16 cellular contexts compared by ENCODE assay signal in the genomic region with DNA sequence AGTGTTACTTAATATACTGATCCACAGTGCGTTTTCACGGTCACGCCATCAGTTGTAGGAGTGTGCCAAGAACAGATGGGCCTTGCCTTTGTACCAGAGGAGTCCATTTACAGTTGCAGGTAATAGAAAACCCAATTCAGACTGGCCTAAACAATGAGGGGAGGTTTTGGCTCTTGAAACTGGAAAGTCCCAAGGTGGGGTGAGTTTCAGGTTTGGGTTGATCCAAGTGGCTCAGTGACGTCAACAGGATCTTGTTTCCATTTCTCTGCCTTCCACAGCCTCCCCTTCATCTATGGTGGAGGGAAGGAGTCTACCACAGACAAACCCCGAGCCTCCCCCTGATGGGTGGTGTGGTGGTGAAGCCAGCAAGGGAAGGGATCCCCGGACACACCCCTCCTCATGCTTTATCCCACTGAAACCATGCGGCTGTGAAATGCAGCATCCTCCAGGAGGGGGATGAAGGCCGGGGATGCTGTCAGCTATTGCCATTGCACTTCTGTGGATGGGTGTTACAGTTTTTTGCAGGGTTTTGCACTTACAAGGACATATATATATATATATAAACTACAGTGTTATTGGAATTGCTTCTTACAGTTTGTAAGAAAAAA. TPM values are rescaled to one million over a fixed set of nuclear protein-coding genes. Genes with fewer than 3 reads are reported as not detected.
DNase-seq lines count a peak whose midpoint lies in the region; ATAC-seq, FAIRE-seq and TF ChIP-seq lines count a peak whose summit lies in the region.
"Had no signal": no experiment of that assay in that cellular context is flagged by ENCODE, and none has a peak within 500 bp of the region (broad histone marks: within the 10 kb centered on the region; RNA-seq: fewer than 3 reads in every experiment).

No MANE protein-coding gene starts in this region.

- H3K36me3 Mint-ChIP-seq in natural killer cell, result no peaks in the 10 kb centered on the region
- H3K36me3 Mint-ChIP-seq in natural killer cell treated with Interleukin-12 subunit alpha and Interleukin-12 subunit beta and Interleukin-15 and Interleukin-18, amount 100 ng/mL, for 72 hours, result no peaks in the 10 kb centered on the region
- H3K36me3 Mint-ChIP-seq in effector memory CD8-positive, alpha-beta T cell (ENCODE audit: insufficient read depth), result peaks cover 43% of the 10 kb centered on the region

- H3K4me3 Mint-ChIP-seq in natural killer cell, result no peak overlapping the region
- no peak overlapping the region for H3K4me3 Mint-ChIP-seq in natural killer cell treated with Interleukin-12 subunit alpha and Interleukin-12 subunit beta and Interleukin-15 and Interleukin-18, amount 100 ng/mL, for 72 hours
- no peak overlapping the region for H3K4me3 Mint-ChIP-seq in effector memory CD8-positive, alpha-beta T cell

- DNase-seq in natural killer cell (no peak), NCI-H2196 treated with DMSO at 0.1 percent for 48 hours (lab: John Stamatoyannopoulos, UW; ENCODE audit: unreplicated experiment) (peak; percentile 74), urothelium cell line (ENCODE audit: low spot score) (no peak), NCI-H510A treated with DMSO at 0.1 percent for 48 hours (lab: John Stamatoyannopoulos, UW) (no peak)
- DNase-seq in natural killer cell treated with Interleukin-12 subunit alpha and Interleukin-12 subunit beta and Interleukin-15 and Interleukin-18, amount 100 ng/mL, for 72 hours (ENCODE audit: low spot score), result no peak
- DNase-seq in effector memory CD8-positive, alpha-beta T cell, result no peak
- DNase-seq: BE2C, colonic mucosa, GDM1, NCI-H187, SIG-M5 had no signal

- intact Hi-C loops in natural killer cell (cut with micrococcal nuclease), result no loop called here

- no peak for FAIRE-seq in urothelium cell line (lab: Jason Lieb, UNC)
- FAIRE-seq: H54 had no signal

- H3K9me3 Mint-ChIP-seq in natural killer cell, result no peaks in the 10 kb centered on the region
- H3K9me3 Mint-ChIP-seq in natural killer cell treated with Interleukin-12 subunit alpha and Interleukin-12 subunit beta and Interleukin-15 and Interleukin-18, amount 100 ng/mL, for 72 hours, result no peaks in the 10 kb centered on the region
- H3K9me3 Mint-ChIP-seq in effector memory CD8-positive, alpha-beta T cell, result no peaks in the 10 kb centered on the region

- TF ChIP-seq CTCF in natural killer cell (IDR thresholded peaks at IDR 0.05), result no peak

- H3K27me3 Mint-ChIP-seq in natural killer cell (ENCODE audit: low read depth in 2 of 2), result no peaks in the 10 kb centered on the region
- H3K27me3 Mint-ChIP-seq in natural killer cell treated with Interleukin-12 subunit alpha and Interleukin-12 subunit beta and Interleukin-15 and Interleukin-18, amount 100 ng/mL, for 72 hours, result no peaks in the 10 kb centered on the region
- H3K27me3 Mint-ChIP-seq in effector memory CD8-positive, alpha-beta T cell, result no peaks in the 10 kb centered on the region

- peak overlapping the region; percentile 68 to 79 for H3K27ac Mint-ChIP-seq in natural killer cell
- H3K27ac Mint-ChIP-seq in natural killer cell treated with Interleukin-12 subunit alpha and Interleukin-12 subunit beta and Interleukin-15 and Interleukin-18, amount 100 ng/mL, for 72 hours, result peak overlapping the region in 1 of 2 donors; percentile 50
- H3K27ac Mint-ChIP-seq in effector memory CD8-positive, alpha-beta T cell, result peak overlapping the region; percentile 42 to 71

- ATAC-seq in natural killer cell (peak in 1 of 3 donors; percentile 11), GM18858 (IDR thresholded peaks at IDR 0.05; ENCODE audit: unreplicated experiment) (no peak), GM21528 (IDR thresholded peaks at IDR 0.05; ENCODE audit: low FRiP score, unreplicated experiment) (no peak)
- ATAC-seq in natural killer cell treated with Interleukin-12 subunit alpha and Interleukin-12 subunit beta and Interleukin-15 and Interleukin-18, amount 100 ng/mL, for 72 hours, result no peak
- ATAC-seq in effector memory CD8-positive, alpha-beta T cell (replicated peaks), result peak; percentile 33

- peaks cover 60% of the 10 kb centered on the region in 2 donors for H3K4me1 Mint-ChIP-seq in natural killer cell
- H3K4me1 Mint-ChIP-seq in natural killer cell treated with Interleukin-12 subunit alpha and Interleukin-12 subunit beta and Interleukin-15 and Interleukin-18, amount 100 ng/mL, for 72 hours (ENCODE audit: low read depth in 2 of 2), result peaks cover 25 to 44% of the 10 kb centered on the region in 2 donors
- peaks cover 39 to 46% of the 10 kb centered on the region in 2 donors for H3K4me1 Mint-ChIP-seq in effector memory CD8-positive, alpha-beta T cell (ENCODE audit: low read depth in 2 of 2)

RNA-seq across cellular contexts. Expression of gene SH2D4B, which starts 14.8 kb away (rescaled TPM):
- total RNA-seq in natural killer cell, result under 1 TPM; 0.19 to 0.30 (median 0.27) TPM
- total RNA-seq in natural killer cell treated with Interleukin-12 subunit alpha and Interleukin-12 subunit beta and Interleukin-15 and Interleukin-18, amount 100 ng/mL, for 72 hours, result under 1 TPM; 0.25 to 0.40 TPM
- total RNA-seq: colonic mucosa, hepatocyte, myocyte had no signal
